In the genomic region with DNA sequence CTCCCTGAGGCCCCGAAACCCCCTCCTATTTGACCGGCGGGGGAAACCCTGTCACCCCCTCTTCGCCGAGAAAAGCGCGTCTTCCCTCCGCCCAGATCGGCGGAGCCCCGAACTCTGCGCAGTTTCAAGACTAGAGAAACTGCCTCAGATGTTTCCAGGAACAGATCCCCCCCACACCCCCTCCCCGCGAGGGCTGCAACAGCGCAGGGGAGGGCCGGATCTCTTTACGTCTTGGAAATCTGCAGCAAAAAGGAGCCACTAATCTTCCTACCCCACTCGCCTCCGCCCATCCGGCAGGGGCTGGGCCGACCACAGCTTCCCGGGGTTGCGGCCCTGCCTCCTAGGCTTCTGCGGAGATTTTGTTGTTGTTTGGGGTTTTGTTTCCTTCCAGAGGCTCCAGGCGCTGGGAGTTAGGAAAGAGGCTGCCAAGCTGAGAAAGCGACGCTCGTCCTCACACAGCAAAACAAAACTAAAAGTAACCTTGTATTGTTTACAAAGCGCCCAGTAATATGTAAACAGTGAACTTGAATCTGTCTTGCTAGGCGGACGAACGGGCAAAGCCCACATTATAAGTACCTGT, we compare ENCODE assay signal across 1 cellular context.
A peak's percentile ranks its signal among the peaks of the same experiment; 100 is the strongest.
TF ChIP-seq lines count a peak whose summit lies in the region.

No MANE protein-coding gene starts in this region.

TF ChIP-seq in GM12878, 131 proteins besides CTCF, POLR2A, EP300 and RAD21 (continued from another document):
- TF ChIP-seq, protein P1, sequence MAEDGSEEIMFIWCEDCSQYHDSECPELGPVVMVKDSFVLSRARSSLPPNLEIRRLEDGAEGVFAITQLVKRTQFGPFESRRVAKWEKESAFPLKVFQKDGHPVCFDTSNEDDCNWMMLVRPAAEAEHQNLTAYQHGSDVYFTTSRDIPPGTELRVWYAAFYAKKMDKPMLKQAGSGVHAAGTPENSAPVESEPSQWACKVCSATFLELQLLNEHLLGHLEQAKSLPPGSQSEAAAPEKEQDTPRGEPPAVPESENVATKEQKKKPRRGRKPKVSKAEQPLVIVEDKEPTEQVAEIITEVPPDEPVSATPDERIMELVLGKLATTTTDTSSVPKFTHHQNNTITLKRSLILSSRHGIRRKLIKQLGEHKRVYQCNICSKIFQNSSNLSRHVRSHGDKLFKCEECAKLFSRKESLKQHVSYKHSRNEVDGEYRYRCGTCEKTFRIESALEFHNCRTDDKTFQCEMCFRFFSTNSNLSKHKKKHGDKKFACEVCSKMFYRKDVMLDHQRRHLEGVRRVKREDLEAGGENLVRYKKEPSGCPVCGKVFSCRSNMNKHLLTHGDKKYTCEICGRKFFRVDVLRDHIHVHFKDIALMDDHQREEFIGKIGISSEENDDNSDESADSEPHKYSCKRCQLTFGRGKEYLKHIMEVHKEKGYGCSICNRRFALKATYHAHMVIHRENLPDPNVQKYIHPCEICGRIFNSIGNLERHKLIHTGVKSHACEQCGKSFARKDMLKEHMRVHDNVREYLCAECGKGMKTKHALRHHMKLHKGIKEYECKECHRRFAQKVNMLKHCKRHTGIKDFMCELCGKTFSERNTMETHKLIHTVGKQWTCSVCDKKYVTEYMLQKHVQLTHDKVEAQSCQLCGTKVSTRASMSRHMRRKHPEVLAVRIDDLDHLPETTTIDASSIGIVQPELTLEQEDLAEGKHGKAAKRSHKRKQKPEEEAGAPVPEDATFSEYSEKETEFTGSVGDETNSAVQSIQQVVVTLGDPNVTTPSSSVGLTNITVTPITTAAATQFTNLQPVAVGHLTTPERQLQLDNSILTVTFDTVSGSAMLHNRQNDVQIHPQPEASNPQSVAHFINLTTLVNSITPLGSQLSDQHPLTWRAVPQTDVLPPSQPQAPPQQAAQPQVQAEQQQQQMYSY (CRISPR knock-in tag; IDR thresholded peaks at IDR 0.05), result no peak
- peak; percentile 41; the same call in 1 of the 2 replicates for TF ChIP-seq FOXK2 (IDR thresholded peaks at IDR 0.05)
- peak; percentile 85; the same call in 1 of the 2 replicates for TF ChIP-seq ASH2L (IDR thresholded peaks at IDR 0.05; ENCODE audit: borderline replicate concordance, low read depth)
- no peak for TF ChIP-seq SMC3 (IDR thresholded peaks at IDR 0.05; ENCODE audit: borderline replicate concordance, low read length)
- no peak for TF ChIP-seq GABPA (IDR thresholded peaks at IDR 0.05; ENCODE audit: low read depth)
- TF ChIP-seq LARP7 (IDR thresholded peaks at IDR 0.05), result no peak
- TF ChIP-seq, protein P2, sequence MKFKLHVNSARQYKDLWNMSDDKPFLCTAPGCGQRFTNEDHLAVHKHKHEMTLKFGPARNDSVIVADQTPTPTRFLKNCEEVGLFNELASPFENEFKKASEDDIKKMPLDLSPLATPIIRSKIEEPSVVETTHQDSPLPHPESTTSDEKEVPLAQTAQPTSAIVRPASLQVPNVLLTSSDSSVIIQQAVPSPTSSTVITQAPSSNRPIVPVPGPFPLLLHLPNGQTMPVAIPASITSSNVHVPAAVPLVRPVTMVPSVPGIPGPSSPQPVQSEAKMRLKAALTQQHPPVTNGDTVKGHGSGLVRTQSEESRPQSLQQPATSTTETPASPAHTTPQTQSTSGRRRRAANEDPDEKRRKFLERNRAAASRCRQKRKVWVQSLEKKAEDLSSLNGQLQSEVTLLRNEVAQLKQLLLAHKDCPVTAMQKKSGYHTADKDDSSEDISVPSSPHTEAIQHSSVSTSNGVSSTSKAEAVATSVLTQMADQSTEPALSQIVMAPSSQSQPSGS (IDR thresholded peaks at IDR 0.05; ENCODE audit: low read length), result no peak
- TF ChIP-seq CUX1 (IDR thresholded peaks at IDR 0.05; ENCODE audit: insufficient replicate concordance, low read depth, low read length), result no peak
- no peak for TF ChIP-seq JUNB (IDR thresholded peaks at IDR 0.05)
- TF ChIP-seq E2F8 (IDR thresholded peaks at IDR 0.05; ENCODE audit: low read depth, partially characterized antibody), result no peak
- no peak for TF ChIP-seq POU2F2 (IDR thresholded peaks at IDR 0.05; ENCODE audit: borderline replicate concordance, low read depth, low read length)
- TF ChIP-seq NFIC (IDR thresholded peaks at IDR 0.05; ENCODE audit: low read depth, low read length), result no peak
- TF ChIP-seq IKZF2 (IDR thresholded peaks at IDR 0.05), result 0 out of 4 replicates have a peak, but pooled peaks of 1 of the 2 experiments have one; percentile 33
- TF ChIP-seq CREM (IDR thresholded peaks at IDR 0.05; ENCODE audit: low read depth), result no peak
- no peak for TF ChIP-seq RB1 (IDR thresholded peaks at IDR 0.05; ENCODE audit: borderline replicate concordance)
- TF ChIP-seq PAX5 (IDR thresholded peaks at IDR 0.05; ENCODE audit: borderline replicate concordance, low read depth, low read length), result no peak
- no peak for TF ChIP-seq MEF2B (IDR thresholded peaks at IDR 0.05; ENCODE audit: partially characterized antibody, poor library complexity, severe bottlenecking)
- no peak for TF ChIP-seq CHD1 (IDR thresholded peaks at IDR 0.05; ENCODE audit: low read depth, low read length)
- no peak for TF ChIP-seq HDAC6 (IDR thresholded peaks at IDR 0.05; ENCODE audit: unreplicated experiment)
- TF ChIP-seq, protein P3, sequence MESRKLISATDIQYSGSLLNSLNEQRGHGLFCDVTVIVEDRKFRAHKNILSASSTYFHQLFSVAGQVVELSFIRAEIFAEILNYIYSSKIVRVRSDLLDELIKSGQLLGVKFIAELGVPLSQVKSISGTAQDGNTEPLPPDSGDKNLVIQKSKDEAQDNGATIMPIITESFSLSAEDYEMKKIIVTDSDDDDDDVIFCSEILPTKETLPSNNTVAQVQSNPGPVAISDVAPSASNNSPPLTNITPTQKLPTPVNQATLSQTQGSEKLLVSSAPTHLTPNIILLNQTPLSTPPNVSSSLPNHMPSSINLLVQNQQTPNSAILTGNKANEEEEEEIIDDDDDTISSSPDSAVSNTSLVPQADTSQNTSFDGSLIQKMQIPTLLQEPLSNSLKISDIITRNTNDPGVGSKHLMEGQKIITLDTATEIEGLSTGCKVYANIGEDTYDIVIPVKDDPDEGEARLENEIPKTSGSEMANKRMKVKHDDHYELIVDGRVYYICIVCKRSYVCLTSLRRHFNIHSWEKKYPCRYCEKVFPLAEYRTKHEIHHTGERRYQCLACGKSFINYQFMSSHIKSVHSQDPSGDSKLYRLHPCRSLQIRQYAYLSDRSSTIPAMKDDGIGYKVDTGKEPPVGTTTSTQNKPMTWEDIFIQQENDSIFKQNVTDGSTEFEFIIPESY (IDR thresholded peaks at IDR 0.05), result no peak
- TF ChIP-seq POLR2AphosphoS5 (IDR thresholded peaks at IDR 0.05; ENCODE audit: low read length), result no peak
- TF ChIP-seq REST (IDR thresholded peaks at IDR 0.05; ENCODE audit: low read depth, low read length), result no peak
- TF ChIP-seq ZNF384 (IDR thresholded peaks at IDR 0.05; ENCODE audit: borderline replicate concordance, low read depth, low read length), result no peak
